ENCODE assay signal across 8 cellular contexts in genomic region chr5:137754961-137755762, GRCh38.
DNase-seq lines count a peak whose midpoint lies in the region; ATAC-seq and TF ChIP-seq lines count a peak whose summit lies in the region.

No MANE protein-coding gene starts in this region.

- H3K36me3 ChIP-seq in muscle layer of colon (ENCODE audit: insufficient read depth, low read length), result no peaks in the 10 kb centered on the region

- H3K36me3 Mint-ChIP-seq in activated naive CD4-positive, alpha-beta T cell treated with anti-CD3 and anti-CD28 coated beads, Interleukin-2, amount 50 U/mL, for 24 hours, result peaks cover 21% of the 10 kb centered on the region

- H3K9ac ChIP-seq in muscle layer of colon (ENCODE audit: low read length), result no peak overlapping the region

- peak overlapping the region; percentile 96 for H3K4me3 Mint-ChIP-seq in activated naive CD4-positive, alpha-beta T cell treated with anti-CD3 and anti-CD28 coated beads, Interleukin-2, amount 50 U/mL, for 24 hours

- H3K9me3 ChIP-seq in muscle layer of colon (ENCODE audit: low read length), result no peaks in the 10 kb centered on the region

- H3K4me1 Mint-ChIP-seq in activated naive CD4-positive, alpha-beta T cell treated with anti-CD3 and anti-CD28 coated beads, Interleukin-2, amount 50 U/mL, for 24 hours, result peaks cover 28% of the 10 kb centered on the region

- TF ChIP-seq CTCF in LNCaP clone FGC (IDR thresholded peaks at IDR 0.05; ENCODE audit: control insufficient read depth, extremely low read depth, insufficient read depth), result no peak
- no peak for TF ChIP-seq CTCF in coronary artery (IDR thresholded peaks at IDR 0.05)

- no peak for DNase-seq in activated naive CD4-positive, alpha-beta T cell treated with Interleukin-2 at 50 U/mL for 16 hours
- DNase-seq in LNCaP clone FGC (ENCODE audit: low read depth) (no peak), coronary artery (ENCODE audit: low spot score) (no peak), HCEC 1CT (no peak)

- H3K27ac ChIP-seq in coronary artery (peak overlapping the region; percentile 94 to 99), muscle layer of colon (ENCODE audit: low read depth, low read length) (peak overlapping the region; percentile 97)

- H3K27me3 ChIP-seq in muscle layer of colon (ENCODE audit: control insufficient read depth in 1 of 2, insufficient read depth in 2 of 2, low read length in 2 of 2), result no peaks in the 10 kb centered on the region

- H3K27ac Mint-ChIP-seq in activated naive CD4-positive, alpha-beta T cell treated with anti-CD3 and anti-CD28 coated beads, Interleukin-2, amount 50 U/mL, for 24 hours, result peak overlapping the region; percentile 100

- peaks cover 18% of the 10 kb centered on the region for H3K4me1 ChIP-seq in muscle layer of colon (ENCODE audit: insufficient read depth, low read length)

- no peaks in the 10 kb centered on the region for H3K27me3 Mint-ChIP-seq in activated naive CD4-positive, alpha-beta T cell treated with anti-CD3 and anti-CD28 coated beads, Interleukin-2, amount 50 U/mL, for 24 hours

- peak overlapping the region; percentile 99 for H3K4me3 ChIP-seq in LNCaP clone FGC (ENCODE audit: low read depth, low read length)
- H3K4me3 ChIP-seq in coronary artery, result peak overlapping the region; percentile 94
- H3K4me3 ChIP-seq in muscle layer of colon (ENCODE audit: low read depth in 1 of 2, low read length in 2 of 2), result peak overlapping the region; percentile 90 to 97

- H3K9me3 Mint-ChIP-seq in activated naive CD4-positive, alpha-beta T cell treated with anti-CD3 and anti-CD28 coated beads, Interleukin-2, amount 50 U/mL, for 24 hours, result no peaks in the 10 kb centered on the region

- no peak for ATAC-seq in GM19467 (IDR thresholded peaks at IDR 0.05; ENCODE audit: unreplicated experiment)
- no peak for ATAC-seq in GM19324 (IDR thresholded peaks at IDR 0.05; ENCODE audit: low FRiP score, unreplicated experiment)
